1 cellular context compared by ENCODE assay signal in the genomic region with DNA sequence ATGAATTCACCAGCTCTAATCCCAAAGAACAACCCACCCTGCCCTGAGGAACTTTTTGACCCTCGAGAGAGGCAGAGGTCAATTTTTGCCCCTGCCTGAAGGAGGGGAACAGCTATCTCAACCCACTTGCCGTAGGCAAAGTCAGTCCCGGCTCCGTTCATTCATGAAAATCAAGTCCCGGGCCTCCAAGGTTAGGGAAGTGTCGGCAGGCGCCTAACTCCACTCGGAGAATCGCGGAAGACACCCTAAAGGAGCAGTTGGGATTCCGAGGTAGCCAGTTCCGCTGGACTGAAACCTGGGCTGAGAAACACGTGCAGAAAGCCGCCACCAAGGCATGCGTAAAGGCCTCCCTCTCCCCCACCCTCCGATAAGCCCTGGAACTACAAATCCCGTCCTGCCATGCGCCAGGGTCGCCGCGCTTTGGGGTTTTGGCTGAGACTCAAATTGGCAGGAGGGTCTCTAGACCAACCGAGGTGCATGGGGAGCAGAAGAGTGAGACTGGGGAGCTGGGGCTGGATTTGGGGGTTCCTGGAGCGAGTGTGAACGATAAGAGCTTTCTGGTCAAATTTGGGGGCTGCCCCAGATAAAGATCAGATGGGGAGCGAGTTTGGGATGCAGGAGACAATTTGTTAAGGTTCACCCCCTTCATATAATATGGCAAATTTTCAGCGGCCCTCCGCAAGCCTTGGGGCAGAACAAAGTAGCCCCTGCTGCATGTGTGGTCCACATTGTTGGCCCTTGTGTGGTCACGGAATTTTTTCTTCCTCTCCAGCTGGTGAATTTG.
TF ChIP-seq lines count a peak whose summit lies in the region.

A gene (minus strand): TSS at position 290 of the 784 bp plus-strand sequence. CDS start 2,955 bp downstream, outside the sequence.

TF ChIP-seq in K562, 482 proteins besides CTCF, POLR2A, EP300 and RAD21 (continued from another document and continues in another):
- TF ChIP-seq, protein P1, sequence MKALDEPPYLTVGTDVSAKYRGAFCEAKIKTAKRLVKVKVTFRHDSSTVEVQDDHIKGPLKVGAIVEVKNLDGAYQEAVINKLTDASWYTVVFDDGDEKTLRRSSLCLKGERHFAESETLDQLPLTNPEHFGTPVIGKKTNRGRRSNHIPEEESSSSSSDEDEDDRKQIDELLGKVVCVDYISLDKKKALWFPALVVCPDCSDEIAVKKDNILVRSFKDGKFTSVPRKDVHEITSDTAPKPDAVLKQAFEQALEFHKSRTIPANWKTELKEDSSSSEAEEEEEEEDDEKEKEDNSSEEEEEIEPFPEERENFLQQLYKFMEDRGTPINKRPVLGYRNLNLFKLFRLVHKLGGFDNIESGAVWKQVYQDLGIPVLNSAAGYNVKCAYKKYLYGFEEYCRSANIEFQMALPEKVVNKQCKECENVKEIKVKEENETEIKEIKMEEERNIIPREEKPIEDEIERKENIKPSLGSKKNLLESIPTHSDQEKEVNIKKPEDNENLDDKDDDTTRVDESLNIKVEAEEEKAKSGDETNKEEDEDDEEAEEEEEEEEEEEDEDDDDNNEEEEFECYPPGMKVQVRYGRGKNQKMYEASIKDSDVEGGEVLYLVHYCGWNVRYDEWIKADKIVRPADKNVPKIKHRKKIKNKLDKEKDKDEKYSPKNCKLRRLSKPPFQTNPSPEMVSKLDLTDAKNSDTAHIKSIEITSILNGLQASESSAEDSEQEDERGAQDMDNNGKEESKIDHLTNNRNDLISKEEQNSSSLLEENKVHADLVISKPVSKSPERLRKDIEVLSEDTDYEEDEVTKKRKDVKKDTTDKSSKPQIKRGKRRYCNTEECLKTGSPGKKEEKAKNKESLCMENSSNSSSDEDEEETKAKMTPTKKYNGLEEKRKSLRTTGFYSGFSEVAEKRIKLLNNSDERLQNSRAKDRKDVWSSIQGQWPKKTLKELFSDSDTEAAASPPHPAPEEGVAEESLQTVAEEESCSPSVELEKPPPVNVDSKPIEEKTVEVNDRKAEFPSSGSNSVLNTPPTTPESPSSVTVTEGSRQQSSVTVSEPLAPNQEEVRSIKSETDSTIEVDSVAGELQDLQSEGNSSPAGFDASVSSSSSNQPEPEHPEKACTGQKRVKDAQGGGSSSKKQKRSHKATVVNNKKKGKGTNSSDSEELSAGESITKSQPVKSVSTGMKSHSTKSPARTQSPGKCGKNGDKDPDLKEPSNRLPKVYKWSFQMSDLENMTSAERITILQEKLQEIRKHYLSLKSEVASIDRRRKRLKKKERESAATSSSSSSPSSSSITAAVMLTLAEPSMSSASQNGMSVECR (CRISPR knock-in tag; IDR thresholded peaks at IDR 0.05) = peak; percentile 88
- no peak for TF ChIP-seq DPF2 (IDR thresholded peaks at IDR 0.05)
- TF ChIP-seq PTBP1 (IDR thresholded peaks at IDR 0.05; ENCODE audit: low read depth, low read length) = no peak
- TF ChIP-seq TGIF2 (CRISPR knock-in tag; IDR thresholded peaks at IDR 0.05) = no peak
- TF ChIP-seq ZNF212 (CRISPR knock-in tag; IDR thresholded peaks at IDR 0.05) = no peak
- TF ChIP-seq, protein P2, sequence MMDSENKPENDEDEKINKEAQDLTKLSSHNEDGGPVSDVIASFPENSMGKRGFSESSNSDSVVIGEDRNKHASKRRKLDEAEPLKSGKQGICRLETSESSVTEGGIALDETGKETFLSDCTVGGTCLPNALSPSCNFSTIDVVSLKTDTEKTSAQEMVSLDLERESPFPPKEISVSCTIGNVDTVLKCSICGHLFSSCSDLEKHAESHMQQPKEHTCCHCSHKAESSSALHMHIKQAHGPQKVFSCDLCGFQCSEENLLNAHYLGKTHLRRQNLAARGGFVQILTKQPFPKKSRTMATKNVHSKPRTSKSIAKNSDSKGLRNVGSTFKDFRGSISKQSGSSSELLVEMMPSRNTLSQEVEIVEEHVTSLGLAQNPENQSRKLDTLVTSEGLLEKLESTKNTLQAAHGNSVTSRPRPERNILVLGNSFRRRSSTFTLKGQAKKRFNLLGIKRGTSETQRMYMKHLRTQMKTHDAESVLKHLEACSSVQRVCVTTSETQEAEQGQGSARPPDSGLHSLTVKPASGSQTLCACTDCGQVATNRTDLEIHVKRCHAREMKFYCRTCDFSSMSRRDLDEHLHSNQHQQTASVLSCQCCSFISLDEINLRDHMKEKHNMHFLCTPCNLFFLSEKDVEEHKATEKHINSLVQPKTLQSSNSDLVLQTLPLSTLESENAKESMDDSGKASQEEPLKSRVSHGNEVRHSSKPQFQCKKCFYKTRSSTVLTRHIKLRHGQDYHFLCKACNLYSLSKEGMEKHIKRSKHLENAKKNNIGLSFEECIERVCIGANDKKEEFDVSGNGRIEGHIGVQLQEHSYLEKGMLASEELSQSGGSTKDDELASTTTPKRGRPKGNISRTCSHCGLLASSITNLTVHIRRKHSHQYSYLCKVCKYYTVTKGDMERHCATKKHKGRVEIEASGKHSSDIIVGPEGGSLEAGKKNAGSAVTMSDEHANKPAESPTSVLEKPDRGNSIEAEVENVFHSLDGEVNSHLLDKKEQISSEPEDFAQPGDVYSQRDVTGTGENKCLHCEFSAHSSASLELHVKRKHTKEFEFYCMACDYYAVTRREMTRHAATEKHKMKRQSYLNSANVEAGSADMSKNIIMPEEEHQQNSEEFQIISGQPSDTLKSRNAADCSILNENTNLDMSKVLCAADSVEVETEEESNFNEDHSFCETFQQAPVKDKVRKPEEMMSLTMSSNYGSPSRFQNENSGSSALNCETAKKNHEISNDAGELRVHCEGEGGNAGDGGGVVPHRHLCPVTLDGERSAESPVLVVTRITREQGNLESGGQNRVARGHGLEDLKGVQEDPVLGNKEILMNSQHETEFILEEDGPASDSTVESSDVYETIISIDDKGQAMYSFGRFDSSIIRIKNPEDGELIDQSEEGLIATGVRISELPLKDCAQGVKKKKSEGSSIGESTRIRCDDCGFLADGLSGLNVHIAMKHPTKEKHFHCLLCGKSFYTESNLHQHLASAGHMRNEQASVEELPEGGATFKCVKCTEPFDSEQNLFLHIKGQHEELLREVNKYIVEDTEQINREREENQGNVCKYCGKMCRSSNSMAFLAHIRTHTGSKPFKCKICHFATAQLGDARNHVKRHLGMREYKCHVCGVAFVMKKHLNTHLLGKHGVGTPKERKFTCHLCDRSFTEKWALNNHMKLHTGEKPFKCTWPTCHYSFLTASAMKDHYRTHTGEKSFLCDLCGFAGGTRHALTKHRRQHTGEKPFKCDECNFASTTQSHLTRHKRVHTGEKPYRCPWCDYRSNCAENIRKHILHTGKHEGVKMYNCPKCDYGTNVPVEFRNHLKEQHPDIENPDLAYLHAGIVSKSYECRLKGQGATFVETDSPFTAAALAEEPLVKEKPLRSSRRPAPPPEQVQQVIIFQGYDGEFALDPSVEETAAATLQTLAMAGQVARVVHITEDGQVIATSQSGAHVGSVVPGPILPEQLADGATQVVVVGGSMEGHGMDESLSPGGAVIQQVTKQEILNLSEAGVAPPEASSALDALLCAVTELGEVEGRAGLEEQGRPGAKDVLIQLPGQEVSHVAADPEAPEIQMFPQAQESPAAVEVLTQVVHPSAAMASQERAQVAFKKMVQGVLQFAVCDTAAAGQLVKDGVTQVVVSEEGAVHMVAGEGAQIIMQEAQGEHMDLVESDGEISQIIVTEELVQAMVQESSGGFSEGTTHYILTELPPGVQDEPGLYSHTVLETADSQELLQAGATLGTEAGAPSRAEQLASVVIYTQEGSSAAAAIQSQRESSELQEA (IDR thresholded peaks at IDR 0.05; ENCODE audit: low read depth) = peak; percentile 77
- TF ChIP-seq, protein P3, sequence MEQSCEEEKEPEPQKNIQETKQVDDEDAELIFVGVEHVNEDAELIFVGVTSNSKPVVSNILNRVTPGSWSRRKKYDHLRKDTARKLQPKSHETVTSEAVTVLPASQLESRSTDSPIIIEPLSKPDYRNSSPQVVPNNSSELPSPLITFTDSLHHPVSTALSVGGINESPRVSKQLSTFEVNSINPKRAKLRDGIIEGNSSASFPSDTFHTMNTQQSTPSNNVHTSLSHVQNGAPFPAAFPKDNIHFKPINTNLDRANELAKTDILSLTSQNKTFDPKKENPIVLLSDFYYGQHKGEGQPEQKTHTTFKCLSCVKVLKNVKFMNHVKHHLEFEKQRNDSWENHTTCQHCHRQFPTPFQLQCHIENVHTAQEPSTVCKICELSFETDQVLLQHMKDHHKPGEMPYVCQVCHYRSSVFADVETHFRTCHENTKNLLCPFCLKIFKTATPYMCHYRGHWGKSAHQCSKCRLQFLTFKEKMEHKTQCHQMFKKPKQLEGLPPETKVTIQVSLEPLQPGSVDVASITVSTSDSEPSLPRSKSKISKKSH (CRISPR knock-in tag; IDR thresholded peaks at IDR 0.05) = no peak
- TF ChIP-seq ZBED1 (IDR thresholded peaks at IDR 0.05) = no peak
- no peak for TF ChIP-seq LEF1 (IDR thresholded peaks at IDR 0.05)
- TF ChIP-seq CBX8 (IDR thresholded peaks at IDR 0.05; ENCODE audit: borderline replicate concordance, extremely low read depth, low read depth, low read length, poor library complexity, severe bottlenecking) = no peak
- TF ChIP-seq ZNF780A (CRISPR knock-in tag; IDR thresholded peaks at IDR 0.05) = no peak
- TF ChIP-seq U2AF1 (optimal IDR thresholded peaks at IDR 0.05; ENCODE audit: low read depth, low read length) = no peak
- TF ChIP-seq SREBF2 (CRISPR knock-in tag; IDR thresholded peaks at IDR 0.05) = no peak
- TF ChIP-seq XRCC4 (IDR thresholded peaks at IDR 0.05; ENCODE audit: extremely low read depth, insufficient read depth, insufficient read length) = no peak
- TF ChIP-seq, protein P4, sequence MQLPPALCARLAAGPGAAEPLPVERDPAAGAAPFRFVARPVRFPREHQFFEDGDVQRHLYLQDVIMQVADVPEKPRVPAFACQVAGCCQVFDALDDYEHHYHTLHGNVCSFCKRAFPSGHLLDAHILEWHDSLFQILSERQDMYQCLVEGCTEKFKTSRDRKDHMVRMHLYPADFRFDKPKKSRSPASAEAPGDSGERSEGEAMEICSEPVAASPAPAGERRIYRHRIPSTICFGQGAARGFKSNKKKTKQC (CRISPR knock-in tag; IDR thresholded peaks at IDR 0.05) = no peak
- no peak for TF ChIP-seq ILF3 (IDR thresholded peaks at IDR 0.05; ENCODE audit: borderline replicate concordance)
- peak; percentile 12; the same call in 1 of the 2 replicates for TF ChIP-seq ARID1B (IDR thresholded peaks at IDR 0.05)
- TF ChIP-seq, protein P5, sequence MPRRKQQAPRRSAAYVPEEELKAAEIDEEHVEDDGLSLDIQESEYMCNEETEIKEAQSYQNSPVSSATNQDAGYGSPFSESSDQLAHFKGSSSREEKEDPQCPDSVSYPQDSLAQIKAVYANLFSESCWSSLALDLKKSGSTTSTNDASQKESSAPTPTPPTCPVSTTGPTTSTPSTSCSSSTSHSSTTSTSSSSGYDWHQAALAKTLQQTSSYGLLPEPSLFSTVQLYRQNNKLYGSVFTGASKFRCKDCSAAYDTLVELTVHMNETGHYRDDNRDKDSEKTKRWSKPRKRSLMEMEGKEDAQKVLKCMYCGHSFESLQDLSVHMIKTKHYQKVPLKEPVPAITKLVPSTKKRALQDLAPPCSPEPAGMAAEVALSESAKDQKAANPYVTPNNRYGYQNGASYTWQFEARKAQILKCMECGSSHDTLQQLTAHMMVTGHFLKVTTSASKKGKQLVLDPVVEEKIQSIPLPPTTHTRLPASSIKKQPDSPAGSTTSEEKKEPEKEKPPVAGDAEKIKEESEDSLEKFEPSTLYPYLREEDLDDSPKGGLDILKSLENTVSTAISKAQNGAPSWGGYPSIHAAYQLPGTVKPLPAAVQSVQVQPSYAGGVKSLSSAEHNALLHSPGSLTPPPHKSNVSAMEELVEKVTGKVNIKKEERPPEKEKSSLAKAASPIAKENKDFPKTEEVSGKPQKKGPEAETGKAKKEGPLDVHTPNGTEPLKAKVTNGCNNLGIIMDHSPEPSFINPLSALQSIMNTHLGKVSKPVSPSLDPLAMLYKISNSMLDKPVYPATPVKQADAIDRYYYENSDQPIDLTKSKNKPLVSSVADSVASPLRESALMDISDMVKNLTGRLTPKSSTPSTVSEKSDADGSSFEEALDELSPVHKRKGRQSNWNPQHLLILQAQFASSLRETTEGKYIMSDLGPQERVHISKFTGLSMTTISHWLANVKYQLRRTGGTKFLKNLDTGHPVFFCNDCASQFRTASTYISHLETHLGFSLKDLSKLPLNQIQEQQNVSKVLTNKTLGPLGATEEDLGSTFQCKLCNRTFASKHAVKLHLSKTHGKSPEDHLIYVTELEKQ (CRISPR knock-in tag; IDR thresholded peaks at IDR 0.05) = no peak
- no peak for TF ChIP-seq HNRNPL (IDR thresholded peaks at IDR 0.05; ENCODE audit: low read depth, low read length)
- TF ChIP-seq ZNF165 (CRISPR knock-in tag; IDR thresholded peaks at IDR 0.05; ENCODE audit: borderline replicate concordance) = no peak
- TF ChIP-seq MBD2 (IDR thresholded peaks at IDR 0.05; ENCODE audit: borderline replicate concordance, low read depth) = 0 out of 2 replicates have a peak, but pooled peaks have one; percentile 39
- no peak for TF ChIP-seq ZNF79 (CRISPR knock-in tag; IDR thresholded peaks at IDR 0.05; ENCODE audit: low read depth)
- no peak for TF ChIP-seq FOXA3 (CRISPR knock-in tag; conservative IDR thresholded peaks at IDR 0.05 in 1 of 2, IDR thresholded peaks at IDR 0.05 in 1 of 2)
- TF ChIP-seq ZNF444 (CRISPR knock-in tag; IDR thresholded peaks at IDR 0.05) = peak; percentile 67; the same call in 1 of the 2 replicates
- TF ChIP-seq, protein P6, sequence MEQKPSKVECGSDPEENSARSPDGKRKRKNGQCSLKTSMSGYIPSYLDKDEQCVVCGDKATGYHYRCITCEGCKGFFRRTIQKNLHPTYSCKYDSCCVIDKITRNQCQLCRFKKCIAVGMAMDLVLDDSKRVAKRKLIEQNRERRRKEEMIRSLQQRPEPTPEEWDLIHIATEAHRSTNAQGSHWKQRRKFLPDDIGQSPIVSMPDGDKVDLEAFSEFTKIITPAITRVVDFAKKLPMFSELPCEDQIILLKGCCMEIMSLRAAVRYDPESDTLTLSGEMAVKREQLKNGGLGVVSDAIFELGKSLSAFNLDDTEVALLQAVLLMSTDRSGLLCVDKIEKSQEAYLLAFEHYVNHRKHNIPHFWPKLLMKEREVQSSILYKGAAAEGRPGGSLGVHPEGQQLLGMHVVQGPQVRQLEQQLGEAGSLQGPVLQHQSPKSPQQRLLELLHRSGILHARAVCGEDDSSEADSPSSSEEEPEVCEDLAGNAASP (IDR thresholded peaks at IDR 0.05) = no peak
- no peak for TF ChIP-seq JUNB (CRISPR knock-in tag; conservative IDR thresholded peaks at IDR 0.05)
- TF ChIP-seq, protein P7, sequence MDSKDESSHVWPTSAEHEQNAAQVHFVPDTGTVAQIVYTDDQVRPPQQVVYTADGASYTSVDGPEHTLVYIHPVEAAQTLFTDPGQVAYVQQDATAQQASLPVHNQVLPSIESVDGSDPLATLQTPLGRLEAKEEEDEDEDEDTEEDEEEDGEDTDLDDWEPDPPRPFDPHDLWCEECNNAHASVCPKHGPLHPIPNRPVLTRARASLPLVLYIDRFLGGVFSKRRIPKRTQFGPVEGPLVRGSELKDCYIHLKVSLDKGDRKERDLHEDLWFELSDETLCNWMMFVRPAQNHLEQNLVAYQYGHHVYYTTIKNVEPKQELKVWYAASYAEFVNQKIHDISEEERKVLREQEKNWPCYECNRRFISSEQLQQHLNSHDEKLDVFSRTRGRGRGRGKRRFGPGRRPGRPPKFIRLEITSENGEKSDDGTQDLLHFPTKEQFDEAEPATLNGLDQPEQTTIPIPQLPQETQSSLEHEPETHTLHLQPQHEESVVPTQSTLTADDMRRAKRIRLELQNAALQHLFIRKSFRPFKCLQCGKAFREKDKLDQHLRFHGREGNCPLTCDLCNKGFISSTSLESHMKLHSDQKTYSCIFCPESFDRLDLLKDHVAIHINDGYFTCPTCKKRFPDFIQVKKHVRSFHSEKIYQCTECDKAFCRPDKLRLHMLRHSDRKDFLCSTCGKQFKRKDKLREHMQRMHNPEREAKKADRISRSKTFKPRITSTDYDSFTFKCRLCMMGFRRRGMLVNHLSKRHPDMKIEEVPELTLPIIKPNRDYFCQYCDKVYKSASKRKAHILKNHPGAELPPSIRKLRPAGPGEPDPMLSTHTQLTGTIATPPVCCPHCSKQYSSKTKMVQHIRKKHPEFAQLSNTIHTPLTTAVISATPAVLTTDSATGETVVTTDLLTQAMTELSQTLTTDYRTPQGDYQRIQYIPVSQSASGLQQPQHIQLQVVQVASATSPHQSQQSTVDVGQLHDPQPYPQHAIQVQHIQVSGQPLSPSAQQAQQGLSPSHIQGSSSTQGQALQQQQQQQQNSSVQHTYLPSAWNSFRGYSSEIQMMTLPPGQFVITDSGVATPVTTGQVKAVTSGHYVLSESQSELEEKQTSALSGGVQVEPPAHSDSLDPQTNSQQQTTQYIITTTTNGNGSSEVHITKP (IDR thresholded peaks at IDR 0.05; ENCODE audit: partially characterized antibody) = no peak
